In the genomic region with DNA sequence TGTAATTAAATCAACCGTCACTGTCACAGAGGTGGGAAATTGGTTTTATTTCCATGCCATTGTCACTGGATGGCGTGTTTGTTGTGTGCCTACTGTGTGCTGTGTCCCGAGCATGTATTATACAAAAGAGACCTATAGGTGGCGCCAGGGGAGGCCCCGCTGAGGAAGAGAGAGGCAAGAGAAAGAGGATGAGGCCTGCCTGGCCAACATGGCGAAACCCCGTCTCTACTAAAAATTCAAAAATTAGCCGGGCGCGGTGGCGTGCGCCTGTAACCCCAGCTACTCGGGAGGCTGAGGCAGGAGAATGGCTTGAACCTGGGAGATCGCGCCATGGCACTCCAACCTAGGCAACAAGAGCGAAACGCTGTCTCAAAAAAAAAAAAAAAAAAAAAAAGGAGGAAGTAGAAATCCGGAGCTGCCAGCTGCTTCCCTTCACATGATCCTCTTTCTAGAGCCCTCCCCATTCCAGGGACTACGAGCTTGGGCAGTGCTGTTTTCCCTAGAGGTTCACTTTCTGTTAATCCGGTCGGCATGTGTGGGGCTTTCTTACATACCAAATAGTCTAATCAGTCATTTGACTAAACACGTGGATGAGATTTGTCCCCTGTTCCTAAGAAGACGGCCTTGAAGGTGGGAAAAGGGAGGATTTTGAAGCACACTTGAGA, we compare ENCODE assay signal across 15 cellular contexts. TPM values are rescaled to one million over a fixed set of nuclear protein-coding genes. Genes with fewer than 3 reads are reported as not detected.
DNase-seq lines count a peak whose midpoint lies in the region; ATAC-seq, FAIRE-seq and TF ChIP-seq lines count a peak whose summit lies in the region.
"Had no signal": no experiment of that assay in that cellular context is flagged by ENCODE, and none has a peak within 500 bp of the region (broad histone marks: within the 10 kb centered on the region; RNA-seq: fewer than 3 reads in every experiment).

No MANE protein-coding gene starts in this region.

- WGBS in H1 (ENCODE audit: extremely low coverage in 1 of 2, insufficient coverage in 1 of 2, insufficient read length in 1 of 2, insufficient replicate concordance in 2 of 2, low coverage in 1 of 2, low lambda C conversion rate in 2 of 2, missing lambda C conversion rate in 1 of 2), 2 experiments: 86% methylated on average over 20 of the region's 23 CpGs; no CpG with 5 or more reads in 1 of the 2 experiments
- 54 to 64% methylated on average over 20 to 23 of the region's 23 CpGs for WGBS in testis, 2 donors

- no peak overlapping the region for H3K56ac ChIP-seq in H1 (replicated peaks; ENCODE audit: insufficient read length, low read depth, low read length)

- H2AFZ ChIP-seq in H1 (ENCODE audit: low read length): peak overlapping the region; percentile 95; the same call in 1 of the 2 replicates

- H2BK120ac ChIP-seq in H1 (replicated peaks; ENCODE audit: low read depth, low read length): no peak overlapping the region

- DNase-seq in activated CD4-positive, alpha-beta T cell treated with anti-CD3 and anti-CD28 coated beads for 48 hours: peak; percentile 8
- DNase-seq in activated CD4-positive, alpha-beta T cell treated with anti-CD3 and anti-CD28 coated beads for 1 hour: no peak
- DNase-seq in NCI-H69 (lab: John Stamatoyannopoulos, UW) (peak; percentile 26), H1 (ENCODE audit: low read depth in 1 of 2, low spot score in 2 of 2) (peak in 1 of 2 experiments; percentile 67), testis (no peak)
- no peak for DNase-seq in CD8-positive, alpha-beta T cell
- DNase-seq: DMS79, NCI-H2029 treated with DMSO at 0.1 percent for 48 hours had no signal

- H3K9me3 Mint-ChIP-seq in CD8-positive, alpha-beta T cell: no peaks in the 10 kb centered on the region
- H3K9me3 Mint-ChIP-seq: type B pancreatic cell had no signal

- no peak overlapping the region for H3K27ac Mint-ChIP-seq in CD8-positive, alpha-beta T cell
- H3K27ac Mint-ChIP-seq: type B pancreatic cell had no signal

- intact Hi-C loops in testis (cut with DNase I; ENCODE audit: low total_unique reads): no loop called here
- intact Hi-C loops in CD8-positive, alpha-beta T cell (cut with DNase I, micrococcal nuclease): no loop called here

- peak; percentile 41 to 52 for TF ChIP-seq RAD21 in H1 (IDR thresholded peaks at IDR 0.05 in 1 of 2, conservative IDR thresholded peaks at IDR 0.05 in 1 of 2; ENCODE audit: low read depth in 2 of 2, low read length in 2 of 2)

- no peaks in the 10 kb centered on the region for H3K79me2 ChIP-seq in H1 (ENCODE audit: control insufficient read depth in 1 of 2, insufficient read depth in 2 of 2, low read length in 2 of 2)

- H3K36me3 Mint-ChIP-seq in CD8-positive, alpha-beta T cell: no peaks in the 10 kb centered on the region
- H3K36me3 Mint-ChIP-seq: type B pancreatic cell had no signal

- no peak overlapping the region for H2BK15ac ChIP-seq in H1 (ENCODE audit: low read length)

- no peak overlapping the region for H3K18ac ChIP-seq in H1 (ENCODE audit: extremely low read depth, low read length)

- H3K36me3 ChIP-seq in H1 (ENCODE audit: control insufficient read depth in 2 of 4, insufficient read depth in 4 of 4, low read length in 3 of 4) (no peaks in the 10 kb centered on the region), testis (ENCODE audit: low read depth, missing control alignments) (no peaks in the 10 kb centered on the region)
- H3K36me3 ChIP-seq in CD8-positive, alpha-beta T cell (ENCODE audit: insufficient read depth, low read length): no peaks in the 10 kb centered on the region
- H3K36me3 ChIP-seq: adrenal gland had no signal

- no peak overlapping the region for H4K91ac ChIP-seq in H1 (replicated peaks; ENCODE audit: insufficient read length, low read length)

- H3K14ac ChIP-seq in H1 (ENCODE audit: insufficient read length): no peak overlapping the region

- no peaks in the 10 kb centered on the region for H3K9me3 ChIP-seq in H1 (ENCODE audit: insufficient read depth in 2 of 2, low read depth in 1 of 2, low read length in 1 of 2)
- H3K9me3 ChIP-seq in testis: no peaks in the 10 kb centered on the region
- H3K9me3 ChIP-seq in CD8-positive, alpha-beta T cell (ENCODE audit: low read length): no peaks in the 10 kb centered on the region
- H3K9me3 ChIP-seq: adrenal gland had no signal

- no peak overlapping the region for H3K23ac ChIP-seq in H1 (ENCODE audit: insufficient read length)

- H3K4me2 ChIP-seq in H1 (ENCODE audit: insufficient read depth in 1 of 2, low read depth in 2 of 2, low read length in 2 of 2): no peak overlapping the region

- H4K20me1 ChIP-seq in H1 (replicated peaks in 1 of 2; ENCODE audit: control insufficient read depth in 1 of 2, insufficient read depth in 2 of 2, low read length in 2 of 2): no peaks in the 10 kb centered on the region

- no peak overlapping the region for H4K5ac ChIP-seq in H1 (ENCODE audit: insufficient read length, low read depth, low read length)

- H3K27me3 ChIP-seq in H1 (replicated peaks in 1 of 4; ENCODE audit: control insufficient read depth in 3 of 4, extremely low read depth in 1 of 4, insufficient read depth in 3 of 4, low read length in 3 of 4) (no peaks in the 10 kb centered on the region), testis (no peaks in the 10 kb centered on the region)
- no peaks in the 10 kb centered on the region for H3K27me3 ChIP-seq in CD8-positive, alpha-beta T cell (ENCODE audit: insufficient read depth, low read length)
- H3K27me3 ChIP-seq: adrenal gland had no signal

- CTCF ChIA-PET in H1 (lab: Charles Lee; ENCODE audit: partially characterized antibody): interaction anchor here (0.5 to 2.4 kb wide), 10 partner anchors 9 to 562 kb away, joined by 3 to 8 read pairs (median 4); no protein-coding TSS in a partner anchor
- CTCF ChIA-PET in CD8-positive, alpha-beta T cell (lab: Charles Lee): no interaction called here

- H2BK5ac ChIP-seq in H1 (ENCODE audit: low read depth, low read length): no peak overlapping the region

- H3K9ac ChIP-seq in H1 (replicated peaks in 1 of 4; ENCODE audit: extremely low read depth in 1 of 4, low read depth in 3 of 4, low read length in 3 of 4): no peak overlapping the region

- TF ChIP-seq CTCF in H1 (IDR thresholded peaks at IDR 0.05; ENCODE audit: control extremely low read depth in 1 of 3, insufficient read depth in 1 of 3, low read depth in 1 of 3, low read length in 3 of 3) (peak; percentile 55 to 69 (median 66)), testis (IDR thresholded peaks at IDR 0.05) (no peak)
- TF ChIP-seq CTCF in CD8-positive, alpha-beta T cell (IDR thresholded peaks at IDR 0.05): no peak

- H3K4me3 Mint-ChIP-seq in CD8-positive, alpha-beta T cell: no peak overlapping the region
- H3K4me3 Mint-ChIP-seq: type B pancreatic cell had no signal

- no peak overlapping the region for H3K4ac ChIP-seq in H1 (replicated peaks; ENCODE audit: insufficient read length, low read depth, low read length)

- no peak for FAIRE-seq in H1 (lab: Jason Lieb, UNC)

- H3K4me1 ChIP-seq in H1 (replicated peaks in 1 of 4; ENCODE audit: control insufficient read depth in 3 of 4, insufficient read depth in 4 of 4, low read length in 3 of 4): no peaks in the 10 kb centered on the region; a peak in 1 of 7 replicates
- H3K4me1 ChIP-seq in testis: peaks cover 4% of the 10 kb centered on the region
- no peaks in the 10 kb centered on the region for H3K4me1 ChIP-seq in CD8-positive, alpha-beta T cell (ENCODE audit: insufficient read depth, low read length)
- H3K4me1 ChIP-seq: adrenal gland had no signal

- TF ChIP-seq POLR2A in H1 (IDR thresholded peaks at IDR 0.05; ENCODE audit: control extremely low read depth in 1 of 2, low read depth in 2 of 2, low read length in 2 of 2): no peak
- TF ChIP-seq POLR2A in testis (IDR thresholded peaks at IDR 0.05): no peak

- H3K79me1 ChIP-seq in H1 (ENCODE audit: low read depth, low read length): no peaks in the 10 kb centered on the region

- H3K27me3 Mint-ChIP-seq in CD8-positive, alpha-beta T cell (ENCODE audit: low read depth): peaks cover 22% of the 10 kb centered on the region

- H2BK20ac ChIP-seq in H1 (ENCODE audit: low read length): no peak overlapping the region

- H4K8ac ChIP-seq in H1 (ENCODE audit: extremely low read depth, insufficient read depth, low read length): peak overlapping the region; percentile 83; the same call in 1 of the 2 replicates

- H3K4me3 ChIP-seq in H1 (ENCODE audit: extremely low read depth in 1 of 4, insufficient read depth in 2 of 4, low read depth in 3 of 4, low read length in 4 of 4) (no peak overlapping the region), testis (peak overlapping the region; percentile 10 to 21)
- no peak overlapping the region for H3K4me3 ChIP-seq in CD8-positive, alpha-beta T cell (ENCODE audit: low read depth, low read length)
- H3K4me3 ChIP-seq: adrenal gland had no signal

- H2AK5ac ChIP-seq in H1 (ENCODE audit: low read depth, low read length): no peak overlapping the region

- no peak for ATAC-seq in HG03159 (IDR thresholded peaks at IDR 0.05; ENCODE audit: unreplicated experiment)
- ATAC-seq in HG02884 (IDR thresholded peaks at IDR 0.05; ENCODE audit: unreplicated experiment): no peak
- no peak for ATAC-seq in CD8-positive, alpha-beta T cell

- POLR2A ChIA-PET in H1 (lab: Charles Lee; ENCODE audit: partially characterized antibody): no interaction called here
- POLR2A ChIA-PET in CD8-positive, alpha-beta T cell (lab: Charles Lee): interaction anchor here (0.7 kb wide), 1 partner anchor 226 kb away, joined by 3 read pairs; no protein-coding TSS in a partner anchor

- no peaks in the 10 kb centered on the region for H3K23me2 ChIP-seq in H1 (ENCODE audit: low read depth, low read length)

- H3K27ac ChIP-seq in H1 (ENCODE audit: low read depth, low read length) (no peak overlapping the region), testis (no peak overlapping the region)
- H3K27ac ChIP-seq in CD8-positive, alpha-beta T cell (ENCODE audit: low read depth, low read length): no peak overlapping the region
- H3K27ac ChIP-seq: adrenal gland had no signal

- H2BK12ac ChIP-seq in H1 (ENCODE audit: low read depth, low read length): no peak overlapping the region

- TF ChIP-seq EP300 in H1 (IDR thresholded peaks at IDR 0.05; ENCODE audit: borderline replicate concordance in 1 of 2, low read depth in 2 of 2, low read length in 2 of 2): no peak

- H3K4me1 Mint-ChIP-seq in CD8-positive, alpha-beta T cell (ENCODE audit: low read depth): peaks cover 11% of the 10 kb centered on the region

TF ChIP-seq in H1, 55 proteins besides CTCF, POLR2A, EP300 and RAD21 (continues in another document):
- no peak for TF ChIP-seq EGR1 (IDR thresholded peaks at IDR 0.05; ENCODE audit: borderline replicate concordance, low read depth, low read length)

RNA-seq across cellular contexts. Expression of a gene that starts 6.4 kb away (rescaled TPM):
- total RNA-seq in H1 (2021; fragmentation: NEBNext Ultra II Directional; extraction: Animal tissue kit (Norgen Biotek cat#: 25700)): 0.19 TPM in 1 of 2 replicates, not detected in the other
- polyA plus RNA-seq in H1 (2011; rRNA removed): not detected in 2 replicates
- 0.04 TPM for polyA plus RNA-seq in H1 (2011; cell fraction: cytosol; rRNA removed)
- polyA plus RNA-seq in H1 (2011; cell fraction: nucleus; rRNA removed): 0.06 TPM
- not detected in 4 replicates for polyA plus RNA-seq in H1 (2012, experiment 1 of 2)
- polyA plus RNA-seq in H1 (2012, experiment 2 of 2): not detected
- polyA plus RNA-seq in H1 (2013, experiment 1 of 2): 0.08 TPM
- polyA plus RNA-seq in H1 (2013, experiment 2 of 2): 0.22 TPM
- not detected in 2 replicates for polyA minus RNA-seq in H1 (2011; rRNA and poly(A)+ RNA removed)
- not detected for polyA minus RNA-seq in H1 (2011; cell fraction: cytosol; rRNA and poly(A)+ RNA removed)
- polyA minus RNA-seq in H1 (2011; cell fraction: nucleus; rRNA and poly(A)+ RNA removed): not detected
- total RNA-seq in testis: 1 to 10 TPM; 1.4 to 9.8 TPM
- 1.3 TPM for polyA plus RNA-seq in testis (ENCODE audit: insufficient read depth, low read depth, low replicate concordance)
- total RNA-seq in CD8-positive, alpha-beta T cell: not detected
- total RNA-seq: glomerular endothelial cell, lower leg skin, omental fat pad had no signal

Comparison
In these comparisons a context has a peak if more than half of its experiments do, and no peak if none do; other contexts are left out.
1. DNase-seq: peak in activated CD4-positive, alpha-beta T cell treated with anti-CD3 and anti-CD28 coated beads for 48 hours (single experiment) and NCI-H69 (single experiment); none in activated CD4-positive, alpha-beta T cell treated with anti-CD3 and anti-CD28 coated beads for 1 hour (single experiment), testis (single experiment) and CD8-positive, alpha-beta T cell (0 of 7).
2. H3K4me3 ChIP-seq: peak in testis (2 of 2); none in H1 (0 of 4) and CD8-positive, alpha-beta T cell (single experiment).
3. CTCF ChIP-seq: peak in H1 (3 of 3); none in testis (0 of 3) and CD8-positive, alpha-beta T cell (single experiment).